In genomic region chr7:112873831-112874553, GRCh38 we compare ENCODE assay signal across 14 cellular contexts.
DNase-seq lines count a peak whose midpoint lies in the region; ATAC-seq, FAIRE-seq and TF ChIP-seq lines count a peak whose summit lies in the region.
"Had no signal": no experiment of that assay in that cellular context is flagged by ENCODE, and none has a peak within 500 bp of the region (broad histone marks: within the 10 kb centered on the region; RNA-seq: fewer than 3 reads in every experiment).

No MANE protein-coding gene starts in this region.

- H3K36me3 ChIP-seq in OCI-LY7 (ENCODE audit: insufficient read depth, low read length) (no peaks in the 10 kb centered on the region), Caco-2 (ENCODE audit: control insufficient read depth, insufficient read depth, low read length) (no peaks in the 10 kb centered on the region)
- no peaks in the 10 kb centered on the region for H3K36me3 ChIP-seq in CD4-positive, alpha-beta memory T cell (ENCODE audit: insufficient read depth, low read length)
- H3K36me3 ChIP-seq: HAP-1, spleen had no signal

- no peak overlapping the region for H3K4me3 Mint-ChIP-seq in stimulated activated naive CD8-positive, alpha-beta T cell treated with anti-CD3 and anti-CD28 coated beads, Interleukin-15, amount 100 ng/mL, for 72 hours
- H3K4me3 Mint-ChIP-seq in CD4-positive, alpha-beta memory T cell: no peak overlapping the region
- no peak overlapping the region for H3K4me3 Mint-ChIP-seq in Caco-2 (ENCODE audit: unreplicated experiment)
- H3K4me3 Mint-ChIP-seq: activated CD4-positive, alpha-beta T cell treated with anti-CD3 and anti-CD28 coated beads for 36 hours; activated T-cell treated with anti-CD3 and anti-CD28 coated beads, Interleukin-2, amount 50 U/mL, for 24 hours had no signal

- H4K20me1 ChIP-seq in OCI-LY7 (ENCODE audit: insufficient read depth, low read length): 0 out of 2 replicates have a peak, but pooled peaks cover 10% of the 10 kb centered on the region

- no peak overlapping the region for H2AFZ ChIP-seq in OCI-LY7 (ENCODE audit: low read length)

- intact Hi-C loops in OCI-LY7 (cut with micrococcal nuclease; ENCODE audit: unreplicated experiment) (no loop called here), Caco-2 (cut with micrococcal nuclease; ENCODE audit: unreplicated experiment) (no loop called here)
- intact Hi-C loops in CD4-positive, alpha-beta memory T cell (cut with micrococcal nuclease): no loop called here

- no peaks in the 10 kb centered on the region for H3K9me3 ChIP-seq in OCI-LY7 (ENCODE audit: low read length)
- no peaks in the 10 kb centered on the region for H3K9me3 ChIP-seq in CD4-positive, alpha-beta memory T cell (ENCODE audit: control insufficient read depth in 1 of 2, low read length in 2 of 2)
- no peaks in the 10 kb centered on the region for H3K9me3 ChIP-seq in Caco-2
- H3K9me3 ChIP-seq: HAP-1 had no signal

- ATAC-seq in stimulated activated naive CD8-positive, alpha-beta T cell treated with anti-CD3 and anti-CD28 coated beads, Interleukin-15, Interleukin-2, amounts not matched to agents 100 U/mL and 50 U/mL, for 24 hours: peak; percentile 28
- ATAC-seq in stimulated activated naive CD8-positive, alpha-beta T cell treated with anti-CD3 and anti-CD28 coated beads, Interleukin-15, amount 100 ng/mL, for 72 hours: no peak
- peak; percentile 54 for ATAC-seq in HG03060 (IDR thresholded peaks at IDR 0.05; ENCODE audit: low read depth, unreplicated experiment)

- H3K27ac Mint-ChIP-seq in stimulated activated naive CD8-positive, alpha-beta T cell treated with anti-CD3 and anti-CD28 coated beads, Interleukin-15, amount 100 ng/mL, for 72 hours: no peak overlapping the region
- H3K27ac Mint-ChIP-seq in CD4-positive, alpha-beta memory T cell: peak overlapping the region in 1 of 7 donors; percentile 49
- H3K27ac Mint-ChIP-seq in Caco-2 (ENCODE audit: unreplicated experiment): no peak overlapping the region
- H3K27ac Mint-ChIP-seq: activated CD4-positive, alpha-beta T cell treated with anti-CD3 and anti-CD28 coated beads for 36 hours; activated T-cell treated with anti-CD3 and anti-CD28 coated beads, Interleukin-2, amount 50 U/mL, for 24 hours had no signal

- POLR2A ChIA-PET in OCI-LY7 (lab: Charles Lee) (interaction anchor here (0.6 to 0.9 kb wide), 3 partner anchors 10 to 222 kb away, joined by 3 read pairs; no protein-coding TSS in a partner anchor), Caco-2 (lab: Charles Lee) (no interaction called here)
- POLR2A ChIA-PET in CD4-positive, alpha-beta memory T cell (lab: Charles Lee; ENCODE audit: partially characterized antibody): no interaction called here

- DNase-seq in stimulated activated naive CD8-positive, alpha-beta T cell treated with anti-CD3 and anti-CD28 coated beads, Interleukin-15, Interleukin-2, amounts not matched to agents 100 U/mL and 50 U/mL, for 24 hours: no peak
- DNase-seq in stimulated activated naive CD8-positive, alpha-beta T cell treated with anti-CD3 and anti-CD28 coated beads, Interleukin-15, amount 100 ng/mL, for 72 hours: no peak
- DNase-seq in OCI-LY7 (ENCODE audit: low spot score) (no peak), NCI-H524 treated with DMSO at 0.1 percent for 48 hours (lab: John Stamatoyannopoulos, UW) (no peak), frontal cortex (ENCODE audit: low spot score in 2 of 2) (no peak), Caco-2 (no peak)
- DNase-seq in CD4-positive, alpha-beta memory T cell: no peak
- DNase-seq: activated CD4-positive, alpha-beta T cell treated with anti-CD3 and anti-CD28 coated beads for 36 hours; activated T-cell treated with anti-CD3 and anti-CD28 coated beads, Interleukin-2, amount 50 U/mL, for 24 hours; anterior cingulate cortex; spleen had no signal

- H3K27me3 Mint-ChIP-seq in stimulated activated naive CD8-positive, alpha-beta T cell treated with anti-CD3 and anti-CD28 coated beads, Interleukin-15, amount 100 ng/mL, for 72 hours: no peaks in the 10 kb centered on the region
- no peaks in the 10 kb centered on the region for H3K27me3 Mint-ChIP-seq in CD4-positive, alpha-beta memory T cell
- no peaks in the 10 kb centered on the region for H3K27me3 Mint-ChIP-seq in Caco-2 (ENCODE audit: insufficient read depth, unreplicated experiment)
- H3K27me3 Mint-ChIP-seq: activated CD4-positive, alpha-beta T cell treated with anti-CD3 and anti-CD28 coated beads for 36 hours; activated T-cell treated with anti-CD3 and anti-CD28 coated beads, Interleukin-2, amount 50 U/mL, for 24 hours had no signal

- BruUV-seq in OCI-LY7 (replicated peaks; lab: Mats Ljungman, UMichigan): no TSS peak
- BruUV-seq in Caco-2 (replicated peaks; lab: Mats Ljungman, UMichigan): no TSS peak

- no peaks in the 10 kb centered on the region for H3K79me2 ChIP-seq in OCI-LY7 (ENCODE audit: insufficient read depth, low read depth, low read length)

- no peaks in the 10 kb centered on the region for H3K9me3 Mint-ChIP-seq in stimulated activated naive CD8-positive, alpha-beta T cell treated with anti-CD3 and anti-CD28 coated beads, Interleukin-15, amount 100 ng/mL, for 72 hours
- no peaks in the 10 kb centered on the region for H3K9me3 Mint-ChIP-seq in CD4-positive, alpha-beta memory T cell
- H3K9me3 Mint-ChIP-seq in Caco-2 (ENCODE audit: unreplicated experiment): no peaks in the 10 kb centered on the region

- CTCF ChIA-PET in OCI-LY7 (lab: Charles Lee; ENCODE audit: unreplicated experiment) (no interaction called here), Caco-2 (lab: Charles Lee) (no interaction called here)
- CTCF ChIA-PET in CD4-positive, alpha-beta memory T cell (lab: Charles Lee; ENCODE audit: partially characterized antibody): interaction anchor here (1.6 kb wide), 1 partner anchor 1135 kb away, joined by 3 read pairs; no protein-coding TSS in a partner anchor

- H3K27me3 ChIP-seq in CD4-positive, alpha-beta memory T cell (ENCODE audit: insufficient read depth, low read length): no peaks in the 10 kb centered on the region
- no peaks in the 10 kb centered on the region for H3K27me3 ChIP-seq in Caco-2 (replicated peaks; ENCODE audit: control insufficient read depth, insufficient read depth, low read length)
- H3K27me3 ChIP-seq: spleen had no signal

- TF ChIP-seq CTCF in OCI-LY7 (conservative IDR thresholded peaks at IDR 0.05; ENCODE audit: low read length): no peak
- TF ChIP-seq CTCF in Caco-2 (IDR thresholded peaks at IDR 0.05; ENCODE audit: insufficient read depth in 1 of 2, low read depth in 1 of 2, low read length in 1 of 2, severe bottlenecking in 1 of 2, unreplicated experiment in 1 of 2): no peak

- FAIRE-seq in frontal cortex (lab: Jason Lieb, UNC): no peak

- H3K4me2 ChIP-seq in OCI-LY7 (ENCODE audit: low read length): peak overlapping the region; percentile 0; the same call in 1 of the 2 replicates

- peaks cover 8 to 11% of the 10 kb centered on the region in 2 donors for H3K36me3 Mint-ChIP-seq in CD4-positive, alpha-beta memory T cell
- no peaks in the 10 kb centered on the region for H3K36me3 Mint-ChIP-seq in Caco-2 (ENCODE audit: insufficient read depth, unreplicated experiment)

- H3K27ac ChIP-seq in OCI-LY7 (ENCODE audit: low read depth, low read length, poor library complexity, severe bottlenecking): no peak overlapping the region
- H3K27ac ChIP-seq in CD4-positive, alpha-beta memory T cell (ENCODE audit: low read depth, low read length): no peak overlapping the region
- H3K27ac ChIP-seq: HL-60, spleen had no signal

- H3K9me2 ChIP-seq in OCI-LY7 (ENCODE audit: insufficient read depth, low read length): no peaks in the 10 kb centered on the region

- H3K4me1 Mint-ChIP-seq in stimulated activated naive CD8-positive, alpha-beta T cell treated with anti-CD3 and anti-CD28 coated beads, Interleukin-15, amount 100 ng/mL, for 72 hours: peaks cover 32% of the 10 kb centered on the region
- H3K4me1 Mint-ChIP-seq in CD4-positive, alpha-beta memory T cell: peaks cover 14 to 56% (median 37%) of the 10 kb centered on the region in 4 donors
- H3K4me1 Mint-ChIP-seq in Caco-2 (ENCODE audit: low read depth, unreplicated experiment): peaks cover 13% of the 10 kb centered on the region

- H3K4me3 ChIP-seq in OCI-LY7 (ENCODE audit: low read depth, low read length, poor library complexity, severe bottlenecking): no peak overlapping the region
- no peak overlapping the region for H3K4me3 ChIP-seq in CD4-positive, alpha-beta memory T cell (ENCODE audit: low read length in 2 of 2)
- no peak overlapping the region for H3K4me3 ChIP-seq in Caco-2 (ENCODE audit: low read depth, low read length)
- H3K4me3 ChIP-seq: HAP-1, spleen had no signal

- H3K4me1 ChIP-seq in OCI-LY7 (ENCODE audit: insufficient read depth, low read length, poor library complexity, severe bottlenecking): peaks cover 9% of the 10 kb centered on the region
- H3K4me1 ChIP-seq in CD4-positive, alpha-beta memory T cell (ENCODE audit: insufficient read depth, low read length): no peaks in the 10 kb centered on the region
- H3K4me1 ChIP-seq in Caco-2: peaks cover 26% of the 10 kb centered on the region
- H3K4me1 ChIP-seq: HAP-1 had no signal
